In the genomic region with DNA sequence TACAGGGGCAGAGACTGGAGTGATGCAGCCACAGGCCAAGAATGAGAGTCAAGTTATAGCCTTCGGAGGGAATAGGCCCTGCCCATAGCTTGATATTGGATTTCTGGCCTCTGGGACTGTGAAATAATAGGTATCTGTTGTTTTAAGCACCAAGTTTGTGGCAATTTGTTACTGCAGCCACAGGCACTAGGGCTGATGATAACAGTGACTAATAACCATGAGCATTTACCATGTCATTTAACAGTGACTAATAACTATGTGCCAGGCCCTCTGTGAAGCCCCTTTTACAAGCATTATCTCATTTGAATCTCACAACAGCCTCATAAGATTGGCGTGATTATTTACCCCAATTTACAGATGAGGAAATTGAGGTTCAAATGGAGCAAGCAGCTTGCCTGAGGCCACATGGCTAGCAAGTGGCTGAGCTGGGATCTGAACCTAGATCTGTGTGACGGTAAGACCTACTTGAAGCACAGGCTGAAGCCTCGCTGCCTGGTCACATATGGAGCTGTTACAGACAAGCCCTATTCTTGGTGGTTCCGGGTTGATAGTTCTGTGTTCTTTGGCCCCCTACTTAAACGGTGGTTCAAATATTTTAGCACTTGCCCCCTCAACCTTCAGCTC, we compare ENCODE assay signal across 1 cellular context.
TF ChIP-seq lines count a peak whose summit lies in the region.

No MANE protein-coding gene starts in this region.

TF ChIP-seq in HepG2, 621 proteins besides CTCF, POLR2A, EP300 and RAD21 (continued from another document):
- TF ChIP-seq ATF2 (CRISPR knock-in tag; IDR thresholded peaks at IDR 0.05) = no peak
- TF ChIP-seq ZFY (CRISPR knock-in tag; IDR thresholded peaks at IDR 0.05) = no peak
- TF ChIP-seq TOPORS (CRISPR knock-in tag; IDR thresholded peaks at IDR 0.05) = no peak
- TF ChIP-seq ZSCAN29 (CRISPR knock-in tag; conservative IDR thresholded peaks at IDR 0.05) = no peak
- TF ChIP-seq ZNF12 (CRISPR knock-in tag; IDR thresholded peaks at IDR 0.05) = no peak
- TF ChIP-seq, protein P1, sequence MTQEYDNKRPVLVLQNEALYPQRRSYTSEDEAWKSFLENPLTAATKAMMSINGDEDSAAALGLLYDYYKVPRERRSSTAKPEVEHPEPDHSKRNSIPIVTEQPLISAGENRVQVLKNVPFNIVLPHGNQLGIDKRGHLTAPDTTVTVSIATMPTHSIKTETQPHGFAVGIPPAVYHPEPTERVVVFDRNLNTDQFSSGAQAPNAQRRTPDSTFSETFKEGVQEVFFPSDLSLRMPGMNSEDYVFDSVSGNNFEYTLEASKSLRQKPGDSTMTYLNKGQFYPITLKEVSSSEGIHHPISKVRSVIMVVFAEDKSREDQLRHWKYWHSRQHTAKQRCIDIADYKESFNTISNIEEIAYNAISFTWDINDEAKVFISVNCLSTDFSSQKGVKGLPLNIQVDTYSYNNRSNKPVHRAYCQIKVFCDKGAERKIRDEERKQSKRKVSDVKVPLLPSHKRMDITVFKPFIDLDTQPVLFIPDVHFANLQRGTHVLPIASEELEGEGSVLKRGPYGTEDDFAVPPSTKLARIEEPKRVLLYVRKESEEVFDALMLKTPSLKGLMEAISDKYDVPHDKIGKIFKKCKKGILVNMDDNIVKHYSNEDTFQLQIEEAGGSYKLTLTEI (CRISPR knock-in tag; conservative IDR thresholded peaks at IDR 0.05) = no peak
- TF ChIP-seq NFE2 (CRISPR knock-in tag; IDR thresholded peaks at IDR 0.05) = no peak
- TF ChIP-seq NFE2L2 (IDR thresholded peaks at IDR 0.05; ENCODE audit: low read length) = no peak
